2 cellular contexts compared by ENCODE assay signal in the genomic region with DNA sequence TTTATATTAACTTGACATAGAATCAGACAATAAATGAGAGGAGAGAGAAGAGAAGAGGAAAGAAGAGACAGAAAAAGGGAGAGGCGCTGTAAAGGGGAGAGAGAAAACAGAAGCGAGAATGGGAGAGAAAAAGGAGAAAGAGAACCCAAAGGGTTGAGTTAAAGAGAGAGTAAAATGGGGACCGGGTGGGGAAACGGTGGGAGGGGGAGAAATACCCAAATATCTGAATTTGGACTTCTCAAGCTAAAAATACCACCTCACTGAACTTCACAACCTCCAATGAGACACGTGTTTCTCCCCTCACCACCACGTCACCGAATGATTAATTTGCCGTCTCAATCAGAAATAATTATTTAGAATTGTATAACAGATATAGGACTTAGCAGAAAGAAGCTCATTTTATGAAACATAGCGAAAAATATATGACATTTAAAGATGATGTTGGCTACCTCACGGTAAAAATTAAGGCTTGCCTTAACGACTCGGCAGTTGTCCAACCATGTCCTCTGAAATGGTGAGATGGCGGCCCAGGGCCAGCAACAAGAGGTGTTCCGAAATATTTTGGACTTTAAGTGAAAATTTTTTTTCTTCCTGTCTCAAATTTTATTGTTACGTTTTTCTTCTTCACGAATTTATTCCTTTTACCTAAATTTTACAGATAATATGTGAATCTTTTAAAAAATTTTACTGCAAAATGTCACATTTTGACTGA.
TF ChIP-seq lines count a peak whose summit lies in the region.

No MANE protein-coding gene starts in this region.

TF ChIP-seq in SK-N-SH, 30 proteins besides CTCF, POLR2A, EP300 and RAD21 (continued from another document):
- TF ChIP-seq REST (IDR thresholded peaks at IDR 0.05; ENCODE audit: low read depth, low read length) (no peak), MEF2A (IDR thresholded peaks at IDR 0.05; ENCODE audit: borderline replicate concordance, low read depth) (no peak)

TF ChIP-seq in SK-N-SH treated with all-trans-retinoic acid at 6 μM for 48 hours, 23 proteins besides CTCF, POLR2A, EP300 and RAD21 (continued from another document):
- TF ChIP-seq POU6F1 (CRISPR knock-in tag; IDR thresholded peaks at IDR 0.05; ENCODE audit: borderline replicate concordance, low read depth): no peak
- TF ChIP-seq ZC3H10 (CRISPR knock-in tag; IDR thresholded peaks at IDR 0.05): no peak
- no peak for TF ChIP-seq ZNF8 (CRISPR knock-in tag; IDR thresholded peaks at IDR 0.05)
- TF ChIP-seq ARNTL (CRISPR knock-in tag; IDR thresholded peaks at IDR 0.05; ENCODE audit: borderline replicate concordance, low read depth): no peak
- TF ChIP-seq PPARA (CRISPR knock-in tag; IDR thresholded peaks at IDR 0.05; ENCODE audit: borderline replicate concordance): no peak
- no peak for TF ChIP-seq ZFP3 (CRISPR knock-in tag; IDR thresholded peaks at IDR 0.05)
